In the genomic region with DNA sequence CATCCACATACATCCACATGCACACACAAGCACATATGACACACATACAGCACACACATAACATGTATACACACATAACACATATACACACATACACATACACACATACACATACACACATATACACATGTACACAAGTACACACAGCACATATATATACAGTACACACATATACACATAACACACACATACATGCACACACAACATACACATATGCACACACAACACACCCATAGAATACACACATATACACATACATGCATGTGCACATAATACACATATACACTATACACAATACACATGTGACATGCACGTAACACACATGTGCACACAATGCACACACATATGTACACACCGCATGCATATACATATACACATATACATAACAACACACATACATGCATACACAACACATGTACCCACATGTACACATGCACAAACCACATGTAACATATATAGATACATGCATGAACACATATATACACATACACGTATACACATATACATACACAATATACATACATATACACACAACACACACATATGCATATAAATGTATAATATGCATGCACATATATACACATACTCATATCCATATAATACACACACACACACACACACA, we compare ENCODE assay signal across 1 cellular context.
TF ChIP-seq lines count a peak whose summit lies in the region.

No MANE protein-coding gene starts in this region.

TF ChIP-seq in K562, 482 proteins besides CTCF, POLR2A, EP300 and RAD21 (continues in another document):
- TF ChIP-seq FOXJ3 (CRISPR knock-in tag; IDR thresholded peaks at IDR 0.05) (no peak), RBM34 (IDR thresholded peaks at IDR 0.05; ENCODE audit: borderline replicate concordance, insufficient read depth, low read length) (no peak), ZC3H11A (IDR thresholded peaks at IDR 0.05; ENCODE audit: low read depth, low read length) (no peak), MCM7 (IDR thresholded peaks at IDR 0.05) (no peak), PML (IDR thresholded peaks at IDR 0.05; ENCODE audit: low read length) (no peak), SMARCA4 (IDR thresholded peaks at IDR 0.05) (no peak), ZNF561 (CRISPR knock-in tag; conservative IDR thresholded peaks at IDR 0.05) (no peak), CXXC5 (CRISPR knock-in tag; IDR thresholded peaks at IDR 0.05) (no peak), CBX2 (IDR thresholded peaks at IDR 0.05; ENCODE audit: insufficient read depth, low read length, poor library complexity, severe bottlenecking) (no peak), ZNF143 (CRISPR knock-in tag; IDR thresholded peaks at IDR 0.05) (no peak), MECOM (CRISPR knock-in tag; IDR thresholded peaks at IDR 0.05) (no peak), PTBP1 (IDR thresholded peaks at IDR 0.05; ENCODE audit: low read depth, low read length) (no peak), HDAC3 (IDR thresholded peaks at IDR 0.05; ENCODE audit: borderline replicate concordance, partially characterized antibody) (no peak), THRAP3 (IDR thresholded peaks at IDR 0.05; ENCODE audit: borderline replicate concordance) (no peak), FOS (IDR thresholded peaks at IDR 0.05; ENCODE audit: extremely low read depth, insufficient read length) (no peak)
- TF ChIP-seq, protein P1, sequence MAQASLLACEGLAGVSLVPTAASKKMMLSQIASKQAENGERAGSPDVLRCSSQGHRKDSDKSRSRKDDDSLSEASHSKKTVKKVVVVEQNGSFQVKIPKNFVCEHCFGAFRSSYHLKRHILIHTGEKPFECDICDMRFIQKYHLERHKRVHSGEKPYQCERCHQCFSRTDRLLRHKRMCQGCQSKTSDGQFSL (CRISPR knock-in tag; IDR thresholded peaks at IDR 0.05), result no peak
- TF ChIP-seq, protein P1 (tag; IDR thresholded peaks at IDR 0.05), result no peak
- TF ChIP-seq, protein P2, sequence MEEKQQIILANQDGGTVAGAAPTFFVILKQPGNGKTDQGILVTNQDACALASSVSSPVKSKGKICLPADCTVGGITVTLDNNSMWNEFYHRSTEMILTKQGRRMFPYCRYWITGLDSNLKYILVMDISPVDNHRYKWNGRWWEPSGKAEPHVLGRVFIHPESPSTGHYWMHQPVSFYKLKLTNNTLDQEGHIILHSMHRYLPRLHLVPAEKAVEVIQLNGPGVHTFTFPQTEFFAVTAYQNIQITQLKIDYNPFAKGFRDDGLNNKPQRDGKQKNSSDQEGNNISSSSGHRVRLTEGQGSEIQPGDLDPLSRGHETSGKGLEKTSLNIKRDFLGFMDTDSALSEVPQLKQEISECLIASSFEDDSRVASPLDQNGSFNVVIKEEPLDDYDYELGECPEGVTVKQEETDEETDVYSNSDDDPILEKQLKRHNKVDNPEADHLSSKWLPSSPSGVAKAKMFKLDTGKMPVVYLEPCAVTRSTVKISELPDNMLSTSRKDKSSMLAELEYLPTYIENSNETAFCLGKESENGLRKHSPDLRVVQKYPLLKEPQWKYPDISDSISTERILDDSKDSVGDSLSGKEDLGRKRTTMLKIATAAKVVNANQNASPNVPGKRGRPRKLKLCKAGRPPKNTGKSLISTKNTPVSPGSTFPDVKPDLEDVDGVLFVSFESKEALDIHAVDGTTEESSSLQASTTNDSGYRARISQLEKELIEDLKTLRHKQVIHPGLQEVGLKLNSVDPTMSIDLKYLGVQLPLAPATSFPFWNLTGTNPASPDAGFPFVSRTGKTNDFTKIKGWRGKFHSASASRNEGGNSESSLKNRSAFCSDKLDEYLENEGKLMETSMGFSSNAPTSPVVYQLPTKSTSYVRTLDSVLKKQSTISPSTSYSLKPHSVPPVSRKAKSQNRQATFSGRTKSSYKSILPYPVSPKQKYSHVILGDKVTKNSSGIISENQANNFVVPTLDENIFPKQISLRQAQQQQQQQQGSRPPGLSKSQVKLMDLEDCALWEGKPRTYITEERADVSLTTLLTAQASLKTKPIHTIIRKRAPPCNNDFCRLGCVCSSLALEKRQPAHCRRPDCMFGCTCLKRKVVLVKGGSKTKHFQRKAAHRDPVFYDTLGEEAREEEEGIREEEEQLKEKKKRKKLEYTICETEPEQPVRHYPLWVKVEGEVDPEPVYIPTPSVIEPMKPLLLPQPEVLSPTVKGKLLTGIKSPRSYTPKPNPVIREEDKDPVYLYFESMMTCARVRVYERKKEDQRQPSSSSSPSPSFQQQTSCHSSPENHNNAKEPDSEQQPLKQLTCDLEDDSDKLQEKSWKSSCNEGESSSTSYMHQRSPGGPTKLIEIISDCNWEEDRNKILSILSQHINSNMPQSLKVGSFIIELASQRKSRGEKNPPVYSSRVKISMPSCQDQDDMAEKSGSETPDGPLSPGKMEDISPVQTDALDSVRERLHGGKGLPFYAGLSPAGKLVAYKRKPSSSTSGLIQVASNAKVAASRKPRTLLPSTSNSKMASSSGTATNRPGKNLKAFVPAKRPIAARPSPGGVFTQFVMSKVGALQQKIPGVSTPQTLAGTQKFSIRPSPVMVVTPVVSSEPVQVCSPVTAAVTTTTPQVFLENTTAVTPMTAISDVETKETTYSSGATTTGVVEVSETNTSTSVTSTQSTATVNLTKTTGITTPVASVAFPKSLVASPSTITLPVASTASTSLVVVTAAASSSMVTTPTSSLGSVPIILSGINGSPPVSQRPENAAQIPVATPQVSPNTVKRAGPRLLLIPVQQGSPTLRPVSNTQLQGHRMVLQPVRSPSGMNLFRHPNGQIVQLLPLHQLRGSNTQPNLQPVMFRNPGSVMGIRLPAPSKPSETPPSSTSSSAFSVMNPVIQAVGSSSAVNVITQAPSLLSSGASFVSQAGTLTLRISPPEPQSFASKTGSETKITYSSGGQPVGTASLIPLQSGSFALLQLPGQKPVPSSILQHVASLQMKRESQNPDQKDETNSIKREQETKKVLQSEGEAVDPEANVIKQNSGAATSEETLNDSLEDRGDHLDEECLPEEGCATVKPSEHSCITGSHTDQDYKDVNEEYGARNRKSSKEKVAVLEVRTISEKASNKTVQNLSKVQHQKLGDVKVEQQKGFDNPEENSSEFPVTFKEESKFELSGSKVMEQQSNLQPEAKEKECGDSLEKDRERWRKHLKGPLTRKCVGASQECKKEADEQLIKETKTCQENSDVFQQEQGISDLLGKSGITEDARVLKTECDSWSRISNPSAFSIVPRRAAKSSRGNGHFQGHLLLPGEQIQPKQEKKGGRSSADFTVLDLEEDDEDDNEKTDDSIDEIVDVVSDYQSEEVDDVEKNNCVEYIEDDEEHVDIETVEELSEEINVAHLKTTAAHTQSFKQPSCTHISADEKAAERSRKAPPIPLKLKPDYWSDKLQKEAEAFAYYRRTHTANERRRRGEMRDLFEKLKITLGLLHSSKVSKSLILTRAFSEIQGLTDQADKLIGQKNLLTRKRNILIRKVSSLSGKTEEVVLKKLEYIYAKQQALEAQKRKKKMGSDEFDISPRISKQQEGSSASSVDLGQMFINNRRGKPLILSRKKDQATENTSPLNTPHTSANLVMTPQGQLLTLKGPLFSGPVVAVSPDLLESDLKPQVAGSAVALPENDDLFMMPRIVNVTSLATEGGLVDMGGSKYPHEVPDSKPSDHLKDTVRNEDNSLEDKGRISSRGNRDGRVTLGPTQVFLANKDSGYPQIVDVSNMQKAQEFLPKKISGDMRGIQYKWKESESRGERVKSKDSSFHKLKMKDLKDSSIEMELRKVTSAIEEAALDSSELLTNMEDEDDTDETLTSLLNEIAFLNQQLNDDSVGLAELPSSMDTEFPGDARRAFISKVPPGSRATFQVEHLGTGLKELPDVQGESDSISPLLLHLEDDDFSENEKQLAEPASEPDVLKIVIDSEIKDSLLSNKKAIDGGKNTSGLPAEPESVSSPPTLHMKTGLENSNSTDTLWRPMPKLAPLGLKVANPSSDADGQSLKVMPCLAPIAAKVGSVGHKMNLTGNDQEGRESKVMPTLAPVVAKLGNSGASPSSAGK (IDR thresholded peaks at IDR 0.05), result peak; percentile 15; the same call in 1 of the 2 replicates
- TF ChIP-seq, protein P3, sequence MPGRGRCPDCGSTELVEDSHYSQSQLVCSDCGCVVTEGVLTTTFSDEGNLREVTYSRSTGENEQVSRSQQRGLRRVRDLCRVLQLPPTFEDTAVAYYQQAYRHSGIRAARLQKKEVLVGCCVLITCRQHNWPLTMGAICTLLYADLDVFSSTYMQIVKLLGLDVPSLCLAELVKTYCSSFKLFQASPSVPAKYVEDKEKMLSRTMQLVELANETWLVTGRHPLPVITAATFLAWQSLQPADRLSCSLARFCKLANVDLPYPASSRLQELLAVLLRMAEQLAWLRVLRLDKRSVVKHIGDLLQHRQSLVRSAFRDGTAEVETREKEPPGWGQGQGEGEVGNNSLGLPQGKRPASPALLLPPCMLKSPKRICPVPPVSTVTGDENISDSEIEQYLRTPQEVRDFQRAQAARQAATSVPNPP (IDR thresholded peaks at IDR 0.05; ENCODE audit: borderline replicate concordance, insufficient read depth, insufficient read length), result no peak
- TF ChIP-seq, protein P4, sequence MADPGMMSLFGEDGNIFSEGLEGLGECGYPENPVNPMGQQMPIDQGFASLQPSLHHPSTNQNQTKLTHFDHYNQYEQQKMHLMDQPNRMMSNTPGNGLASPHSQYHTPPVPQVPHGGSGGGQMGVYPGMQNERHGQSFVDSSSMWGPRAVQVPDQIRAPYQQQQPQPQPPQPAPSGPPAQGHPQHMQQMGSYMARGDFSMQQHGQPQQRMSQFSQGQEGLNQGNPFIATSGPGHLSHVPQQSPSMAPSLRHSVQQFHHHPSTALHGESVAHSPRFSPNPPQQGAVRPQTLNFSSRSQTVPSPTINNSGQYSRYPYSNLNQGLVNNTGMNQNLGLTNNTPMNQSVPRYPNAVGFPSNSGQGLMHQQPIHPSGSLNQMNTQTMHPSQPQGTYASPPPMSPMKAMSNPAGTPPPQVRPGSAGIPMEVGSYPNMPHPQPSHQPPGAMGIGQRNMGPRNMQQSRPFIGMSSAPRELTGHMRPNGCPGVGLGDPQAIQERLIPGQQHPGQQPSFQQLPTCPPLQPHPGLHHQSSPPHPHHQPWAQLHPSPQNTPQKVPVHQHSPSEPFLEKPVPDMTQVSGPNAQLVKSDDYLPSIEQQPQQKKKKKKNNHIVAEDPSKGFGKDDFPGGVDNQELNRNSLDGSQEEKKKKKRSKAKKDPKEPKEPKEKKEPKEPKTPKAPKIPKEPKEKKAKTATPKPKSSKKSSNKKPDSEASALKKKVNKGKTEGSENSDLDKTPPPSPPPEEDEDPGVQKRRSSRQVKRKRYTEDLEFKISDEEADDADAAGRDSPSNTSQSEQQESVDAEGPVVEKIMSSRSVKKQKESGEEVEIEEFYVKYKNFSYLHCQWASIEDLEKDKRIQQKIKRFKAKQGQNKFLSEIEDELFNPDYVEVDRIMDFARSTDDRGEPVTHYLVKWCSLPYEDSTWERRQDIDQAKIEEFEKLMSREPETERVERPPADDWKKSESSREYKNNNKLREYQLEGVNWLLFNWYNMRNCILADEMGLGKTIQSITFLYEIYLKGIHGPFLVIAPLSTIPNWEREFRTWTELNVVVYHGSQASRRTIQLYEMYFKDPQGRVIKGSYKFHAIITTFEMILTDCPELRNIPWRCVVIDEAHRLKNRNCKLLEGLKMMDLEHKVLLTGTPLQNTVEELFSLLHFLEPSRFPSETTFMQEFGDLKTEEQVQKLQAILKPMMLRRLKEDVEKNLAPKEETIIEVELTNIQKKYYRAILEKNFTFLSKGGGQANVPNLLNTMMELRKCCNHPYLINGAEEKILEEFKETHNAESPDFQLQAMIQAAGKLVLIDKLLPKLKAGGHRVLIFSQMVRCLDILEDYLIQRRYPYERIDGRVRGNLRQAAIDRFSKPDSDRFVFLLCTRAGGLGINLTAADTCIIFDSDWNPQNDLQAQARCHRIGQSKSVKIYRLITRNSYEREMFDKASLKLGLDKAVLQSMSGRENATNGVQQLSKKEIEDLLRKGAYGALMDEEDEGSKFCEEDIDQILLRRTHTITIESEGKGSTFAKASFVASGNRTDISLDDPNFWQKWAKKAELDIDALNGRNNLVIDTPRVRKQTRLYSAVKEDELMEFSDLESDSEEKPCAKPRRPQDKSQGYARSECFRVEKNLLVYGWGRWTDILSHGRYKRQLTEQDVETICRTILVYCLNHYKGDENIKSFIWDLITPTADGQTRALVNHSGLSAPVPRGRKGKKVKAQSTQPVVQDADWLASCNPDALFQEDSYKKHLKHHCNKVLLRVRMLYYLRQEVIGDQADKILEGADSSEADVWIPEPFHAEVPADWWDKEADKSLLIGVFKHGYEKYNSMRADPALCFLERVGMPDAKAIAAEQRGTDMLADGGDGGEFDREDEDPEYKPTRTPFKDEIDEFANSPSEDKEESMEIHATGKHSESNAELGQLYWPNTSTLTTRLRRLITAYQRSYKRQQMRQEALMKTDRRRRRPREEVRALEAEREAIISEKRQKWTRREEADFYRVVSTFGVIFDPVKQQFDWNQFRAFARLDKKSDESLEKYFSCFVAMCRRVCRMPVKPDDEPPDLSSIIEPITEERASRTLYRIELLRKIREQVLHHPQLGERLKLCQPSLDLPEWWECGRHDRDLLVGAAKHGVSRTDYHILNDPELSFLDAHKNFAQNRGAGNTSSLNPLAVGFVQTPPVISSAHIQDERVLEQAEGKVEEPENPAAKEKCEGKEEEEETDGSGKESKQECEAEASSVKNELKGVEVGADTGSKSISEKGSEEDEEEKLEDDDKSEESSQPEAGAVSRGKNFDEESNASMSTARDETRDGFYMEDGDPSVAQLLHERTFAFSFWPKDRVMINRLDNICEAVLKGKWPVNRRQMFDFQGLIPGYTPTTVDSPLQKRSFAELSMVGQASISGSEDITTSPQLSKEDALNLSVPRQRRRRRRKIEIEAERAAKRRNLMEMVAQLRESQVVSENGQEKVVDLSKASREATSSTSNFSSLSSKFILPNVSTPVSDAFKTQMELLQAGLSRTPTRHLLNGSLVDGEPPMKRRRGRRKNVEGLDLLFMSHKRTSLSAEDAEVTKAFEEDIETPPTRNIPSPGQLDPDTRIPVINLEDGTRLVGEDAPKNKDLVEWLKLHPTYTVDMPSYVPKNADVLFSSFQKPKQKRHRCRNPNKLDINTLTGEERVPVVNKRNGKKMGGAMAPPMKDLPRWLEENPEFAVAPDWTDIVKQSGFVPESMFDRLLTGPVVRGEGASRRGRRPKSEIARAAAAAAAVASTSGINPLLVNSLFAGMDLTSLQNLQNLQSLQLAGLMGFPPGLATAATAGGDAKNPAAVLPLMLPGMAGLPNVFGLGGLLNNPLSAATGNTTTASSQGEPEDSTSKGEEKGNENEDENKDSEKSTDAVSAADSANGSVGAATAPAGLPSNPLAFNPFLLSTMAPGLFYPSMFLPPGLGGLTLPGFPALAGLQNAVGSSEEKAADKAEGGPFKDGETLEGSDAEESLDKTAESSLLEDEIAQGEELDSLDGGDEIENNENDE (IDR thresholded peaks at IDR 0.05; ENCODE audit: low read depth, low read length), result no peak
- TF ChIP-seq, protein P5, sequence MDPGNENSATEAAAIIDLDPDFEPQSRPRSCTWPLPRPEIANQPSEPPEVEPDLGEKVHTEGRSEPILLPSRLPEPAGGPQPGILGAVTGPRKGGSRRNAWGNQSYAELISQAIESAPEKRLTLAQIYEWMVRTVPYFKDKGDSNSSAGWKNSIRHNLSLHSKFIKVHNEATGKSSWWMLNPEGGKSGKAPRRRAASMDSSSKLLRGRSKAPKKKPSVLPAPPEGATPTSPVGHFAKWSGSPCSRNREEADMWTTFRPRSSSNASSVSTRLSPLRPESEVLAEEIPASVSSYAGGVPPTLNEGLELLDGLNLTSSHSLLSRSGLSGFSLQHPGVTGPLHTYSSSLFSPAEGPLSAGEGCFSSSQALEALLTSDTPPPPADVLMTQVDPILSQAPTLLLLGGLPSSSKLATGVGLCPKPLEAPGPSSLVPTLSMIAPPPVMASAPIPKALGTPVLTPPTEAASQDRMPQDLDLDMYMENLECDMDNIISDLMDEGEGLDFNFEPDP (CRISPR knock-in tag; IDR thresholded peaks at IDR 0.05), result no peak
